In the genomic region with DNA sequence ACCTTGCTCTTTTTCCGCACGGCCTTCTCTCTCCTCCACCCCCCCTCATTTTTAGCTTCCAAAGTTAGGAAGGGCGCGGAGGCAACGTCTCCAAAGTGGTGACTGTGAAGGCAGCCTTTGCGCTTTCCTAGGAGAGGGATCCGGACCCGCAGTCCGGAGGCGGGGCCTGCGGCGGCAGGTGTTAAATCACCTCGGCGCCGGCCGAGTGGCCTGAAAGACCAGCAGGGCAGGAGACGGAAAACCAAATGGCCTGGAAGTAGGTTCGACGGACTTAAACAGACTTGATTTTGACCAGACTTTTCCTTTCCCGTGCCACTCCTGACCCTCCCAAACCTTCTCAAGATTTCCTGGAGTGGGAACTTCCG, we compare ENCODE assay signal across 8 cellular contexts. TPM values are rescaled to one million over a fixed set of nuclear protein-coding genes. Genes with fewer than 3 reads are reported as not detected.
DNase-seq lines count a peak whose midpoint lies in the region; ATAC-seq and TF ChIP-seq lines count a peak whose summit lies in the region.

No MANE protein-coding gene starts in this region.

- ATAC-seq in GM21390 (IDR thresholded peaks at IDR 0.05; ENCODE audit: unreplicated experiment): peak; percentile 14
- peak; percentile 4 for ATAC-seq in lung (ENCODE audit: insufficient read depth, low FRiP score)
- ATAC-seq in GM18517 (IDR thresholded peaks at IDR 0.05; ENCODE audit: unreplicated experiment): no peak

- no peaks in the 10 kb centered on the region; the same call in 1 of the 2 replicates for H3K36me3 ChIP-seq in Caco-2 (ENCODE audit: control insufficient read depth, insufficient read depth, low read length)
- H3K36me3 ChIP-seq in ectodermal cell (ENCODE audit: control insufficient read depth, insufficient read depth, low read length): peaks cover 2% of the 10 kb centered on the region
- peaks cover 0 to 1% of the 10 kb centered on the region in 2 donors for H3K36me3 ChIP-seq in lung (ENCODE audit: control insufficient read depth in 2 of 2, insufficient read depth in 2 of 2, low read length in 2 of 2)

- intact Hi-C loops in Caco-2 (cut with micrococcal nuclease; ENCODE audit: unreplicated experiment): loop anchor here (2.0 to 5.0 kb wide), 4 partner anchors 57 to 503 kb away; a partner anchor contains a TSS

- peak overlapping the region; percentile 99 for H3K27ac Mint-ChIP-seq in Caco-2 (ENCODE audit: unreplicated experiment)

- H3K27ac ChIP-seq in ectodermal cell (ENCODE audit: insufficient read depth, low read depth, low read length, poor library complexity, severe bottlenecking) (peak overlapping the region; percentile 93), lung (ENCODE audit: low read depth in 1 of 2, low read length in 1 of 2) (peak overlapping the region; percentile 90 to 97)

- H3K9me3 Mint-ChIP-seq in Caco-2 (ENCODE audit: unreplicated experiment): peaks cover 13% of the 10 kb centered on the region

- no peaks in the 10 kb centered on the region for H3K27me3 ChIP-seq in Caco-2 (replicated peaks; ENCODE audit: control insufficient read depth, insufficient read depth, low read length)
- no peaks in the 10 kb centered on the region for H3K27me3 ChIP-seq in ectodermal cell (ENCODE audit: control insufficient read depth, insufficient read depth, low read length, poor library complexity, severe bottlenecking)
- no peaks in the 10 kb centered on the region for H3K27me3 ChIP-seq in lung (ENCODE audit: control insufficient read depth, insufficient read depth)

- no TSS peak for BruUV-seq in Caco-2 (replicated peaks; lab: Mats Ljungman, UMichigan)

- H3K4me1 ChIP-seq in Caco-2 (peaks cover 21% of the 10 kb centered on the region), ectodermal cell (ENCODE audit: control insufficient read depth, insufficient read depth, low read length) (peaks cover 14% of the 10 kb centered on the region), lung (ENCODE audit: control insufficient read depth in 2 of 2, insufficient read depth in 2 of 2, low read length in 2 of 2) (peaks cover 3 to 6% of the 10 kb centered on the region in 2 donors)

- peak overlapping the region; percentile 98 for H3K4me3 Mint-ChIP-seq in Caco-2 (ENCODE audit: unreplicated experiment)

- CTCF ChIA-PET in Caco-2 (lab: Charles Lee): interaction anchor here (0.9 to 1.4 kb wide), 6 partner anchors 11 to 160 kb away, joined by 3 to 7 read pairs (median 3); a partner anchor contains a TSS

- DNase-seq in Caco-2 (peak; percentile 78 to 80), LoVo (ENCODE audit: low spot score) (peak; percentile 52), lung (ENCODE audit: low spot score) (peak; percentile 63)
- DNase-seq in activated CD4-positive, alpha-beta T cell treated with anti-CD3 and anti-CD28 coated beads for 48 hours: peak; percentile 63
- DNase-seq in stimulated activated CD8-positive, alpha-beta memory T cell treated with anti-CD3 and anti-CD28 coated beads, Interleukin-4, amount 100 ng/mL, for 48 hours: peak; percentile 70

- no peaks in the 10 kb centered on the region for H3K27me3 Mint-ChIP-seq in Caco-2 (ENCODE audit: insufficient read depth, unreplicated experiment)

- 0% methylated on average over 20 to 21 of the region's 21 CpGs for WGBS in ectodermal cell, 2 experiments
- WGBS in lung, 2 donors: 1% methylated on average over 19 to 21 of the region's 21 CpGs

- TF ChIP-seq CTCF in Caco-2 (IDR thresholded peaks at IDR 0.05; ENCODE audit: insufficient read depth in 1 of 2, low read depth in 1 of 2, low read length in 1 of 2, severe bottlenecking in 1 of 2, unreplicated experiment in 1 of 2): no peak
- TF ChIP-seq CTCF in lung (IDR thresholded peaks at IDR 0.05; ENCODE audit: control extremely low read depth, extremely low read depth): no peak

- H3K4me1 Mint-ChIP-seq in Caco-2 (ENCODE audit: low read depth, unreplicated experiment): peaks cover 29% of the 10 kb centered on the region

- POLR2A ChIA-PET in Caco-2 (lab: Charles Lee): interaction anchor here (0.6 to 2.1 kb wide), 4 partner anchors 57 to 504 kb away, joined by 3 to 7 read pairs (median 4); a partner anchor contains a TSS

- H3K9me3 ChIP-seq in Caco-2 (0 out of 2 replicates have a peak, but pooled peaks cover 3% of the 10 kb centered on the region), ectodermal cell (ENCODE audit: control insufficient read depth, low read length) (peaks cover 3% of the 10 kb centered on the region), lung (ENCODE audit: control insufficient read depth in 2 of 2, insufficient read depth in 1 of 2, low read length in 1 of 2) (no peaks in the 10 kb centered on the region)

- H3K4me3 ChIP-seq in Caco-2 (ENCODE audit: low read depth, low read length) (peak overlapping the region; percentile 98), ectodermal cell (ENCODE audit: insufficient read depth, low read depth, low read length) (peak overlapping the region; percentile 98), lung (peak overlapping the region; percentile 99)

- peaks cover 37% of the 10 kb centered on the region for H3K36me3 Mint-ChIP-seq in Caco-2 (ENCODE audit: insufficient read depth, unreplicated experiment)

RNA-seq across cellular contexts. Expression of a gene that starts 0.6 kb away (rescaled TPM):
- total RNA-seq in Caco-2 (2022): 124 and 143 TPM in 2 replicates
- polyA plus RNA-seq in ectodermal cell (2013, experiment 1 of 4): 89.3 TPM
- polyA plus RNA-seq in ectodermal cell (2013, experiment 2 of 4): 99.4 TPM
- polyA plus RNA-seq in ectodermal cell (2013, experiment 3 of 4): 66.9 TPM
- polyA plus RNA-seq in ectodermal cell (2013, experiment 4 of 4): 78.0 TPM
- 10 to 100 TPM; 32.1 to 65.2 TPM for total RNA-seq in lung
- 10 to 100 TPM; 35.8 to 55.5 TPM for polyA plus RNA-seq in lung
